Comparison of ENCODE assay signal across 2 cellular contexts in the genomic region with DNA sequence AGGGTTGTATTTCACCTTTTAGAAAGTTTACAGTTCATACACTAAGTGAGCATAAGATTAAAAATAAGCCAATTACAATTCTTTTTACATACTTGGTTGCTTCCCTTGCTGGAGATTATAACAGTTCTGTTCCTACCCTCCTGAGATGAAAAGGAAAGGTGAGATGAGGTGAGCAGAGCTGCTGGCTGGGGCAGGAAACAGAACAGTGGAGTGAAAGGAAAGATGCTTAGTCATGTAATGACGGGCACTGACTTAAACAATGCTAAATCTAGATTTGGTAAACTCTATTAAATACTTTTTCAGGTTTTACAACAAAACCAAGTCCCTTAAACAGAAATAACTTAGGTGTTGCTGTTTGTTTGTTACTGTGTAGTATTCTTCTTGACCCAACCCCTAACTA.
TF ChIP-seq lines count a peak whose summit lies in the region.

No MANE protein-coding gene starts in this region.

TF ChIP-seq in HepG2, 621 proteins besides CTCF, POLR2A, EP300 and RAD21:
- TF ChIP-seq NFE2L2 (IDR thresholded peaks at IDR 0.05; ENCODE audit: low read length): peak; percentile 60; the same call in 1 of the 2 replicates
- no peak for TF ChIP-seq TCF7 (IDR thresholded peaks at IDR 0.05; ENCODE audit: low read depth)

TF ChIP-seq in H1, 55 proteins besides CTCF, POLR2A, EP300 and RAD21:
- TF ChIP-seq, protein P1, sequence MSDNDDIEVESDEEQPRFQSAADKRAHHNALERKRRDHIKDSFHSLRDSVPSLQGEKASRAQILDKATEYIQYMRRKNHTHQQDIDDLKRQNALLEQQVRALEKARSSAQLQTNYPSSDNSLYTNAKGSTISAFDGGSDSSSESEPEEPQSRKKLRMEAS (IDR thresholded peaks at IDR 0.05): no peak
- TF ChIP-seq BCL11A (IDR thresholded peaks at IDR 0.05; ENCODE audit: low read depth in 2 of 2, low read length in 2 of 2) (no peak), PHF8 (conservative IDR thresholded peaks at IDR 0.05; ENCODE audit: low read depth, low read length) (no peak), MAFK (IDR thresholded peaks at IDR 0.05; ENCODE audit: low read depth, low read length) (0 out of 2 replicates have a peak, but pooled peaks have one; percentile 52), FOSL1 (IDR thresholded peaks at IDR 0.05; ENCODE audit: insufficient read depth, low read depth, low read length) (no peak), BACH1 (IDR thresholded peaks at IDR 0.05; ENCODE audit: low read length) (peak; percentile 83)
- TF ChIP-seq, protein P2, sequence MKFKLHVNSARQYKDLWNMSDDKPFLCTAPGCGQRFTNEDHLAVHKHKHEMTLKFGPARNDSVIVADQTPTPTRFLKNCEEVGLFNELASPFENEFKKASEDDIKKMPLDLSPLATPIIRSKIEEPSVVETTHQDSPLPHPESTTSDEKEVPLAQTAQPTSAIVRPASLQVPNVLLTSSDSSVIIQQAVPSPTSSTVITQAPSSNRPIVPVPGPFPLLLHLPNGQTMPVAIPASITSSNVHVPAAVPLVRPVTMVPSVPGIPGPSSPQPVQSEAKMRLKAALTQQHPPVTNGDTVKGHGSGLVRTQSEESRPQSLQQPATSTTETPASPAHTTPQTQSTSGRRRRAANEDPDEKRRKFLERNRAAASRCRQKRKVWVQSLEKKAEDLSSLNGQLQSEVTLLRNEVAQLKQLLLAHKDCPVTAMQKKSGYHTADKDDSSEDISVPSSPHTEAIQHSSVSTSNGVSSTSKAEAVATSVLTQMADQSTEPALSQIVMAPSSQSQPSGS (IDR thresholded peaks at IDR 0.05; ENCODE audit: low read length): no peak
